Comparison of ENCODE assay signal across 2 cellular contexts in the genomic region with DNA sequence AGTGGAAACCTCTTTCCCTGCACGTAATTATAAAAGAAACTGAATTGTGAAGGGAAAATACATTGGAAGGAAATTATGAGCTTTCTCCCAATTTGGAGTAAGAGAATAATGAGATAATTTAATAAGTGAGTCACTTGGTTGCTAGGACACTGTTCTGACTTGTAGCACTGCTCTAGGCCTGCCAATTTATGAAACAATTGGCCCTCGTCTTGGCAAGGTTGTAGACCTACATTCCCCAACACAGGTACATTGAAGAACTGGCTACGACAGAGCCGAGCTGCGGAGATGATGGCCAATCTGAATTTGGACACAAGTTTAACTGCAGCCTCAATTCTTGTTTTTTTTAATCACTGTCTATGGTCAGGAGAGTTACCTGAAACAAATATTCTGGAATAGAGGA.
TF ChIP-seq lines count a peak whose summit lies in the region.

No MANE protein-coding gene starts in this region.

TF ChIP-seq in IMR-90, 13 proteins besides CTCF, POLR2A, EP300 and RAD21:
- no peak for TF ChIP-seq BHLHE40 (IDR thresholded peaks at IDR 0.05; ENCODE audit: low read depth, low read length)
- no peak for TF ChIP-seq MAFK (IDR thresholded peaks at IDR 0.05; ENCODE audit: low read depth, low read length)
- TF ChIP-seq CEBPB (IDR thresholded peaks at IDR 0.05; ENCODE audit: low read depth, low read length) = no peak
- no peak for TF ChIP-seq SMC3 (IDR thresholded peaks at IDR 0.05; ENCODE audit: low read depth, low read length)
- TF ChIP-seq RCOR1 (IDR thresholded peaks at IDR 0.05; ENCODE audit: insufficient replicate concordance, low read length) = no peak
- TF ChIP-seq FOS (IDR thresholded peaks at IDR 0.05; ENCODE audit: low read depth, low read length) = no peak
- no peak for TF ChIP-seq MAZ (IDR thresholded peaks at IDR 0.05; ENCODE audit: borderline replicate concordance, low read depth, low read length)
- no peak for TF ChIP-seq ELK1 (IDR thresholded peaks at IDR 0.05; ENCODE audit: borderline replicate concordance, low read depth, low read length)

TF ChIP-seq in H1, 55 proteins besides CTCF, POLR2A, EP300 and RAD21:
- TF ChIP-seq KDM5A (IDR thresholded peaks at IDR 0.05; ENCODE audit: low read length) (no peak), JUND (IDR thresholded peaks at IDR 0.05; ENCODE audit: low read length) (no peak)
